Comparison of ENCODE assay signal across 27 cellular contexts in the genomic region with DNA sequence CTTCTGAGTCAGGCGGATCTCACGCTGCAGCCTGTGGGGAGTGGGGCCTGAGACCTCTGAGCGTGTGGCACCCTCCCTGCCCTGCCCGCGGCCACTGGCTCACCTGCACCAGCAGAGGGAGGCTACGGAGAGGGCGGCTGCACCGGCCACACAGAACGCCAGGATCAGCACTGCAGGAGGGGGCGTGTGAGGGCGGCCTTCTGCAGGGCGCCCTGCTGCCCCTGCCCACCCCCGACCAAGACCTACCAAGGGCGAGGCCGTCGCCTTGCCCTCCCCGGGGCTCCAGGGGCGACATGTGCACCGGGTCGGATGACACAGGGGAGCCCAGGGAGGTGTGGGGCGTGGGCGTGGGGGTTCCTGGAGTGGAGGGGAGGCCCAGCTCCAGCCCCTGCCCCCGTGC. TPM values are rescaled to one million over a fixed set of nuclear protein-coding genes. Genes with fewer than 3 reads are reported as not detected.
"Had no signal": no experiment of that assay in that cellular context is flagged by ENCODE, and none has a peak within 500 bp of the region (broad histone marks: within the 10 kb centered on the region; RNA-seq: fewer than 3 reads in every experiment).

No MANE protein-coding gene starts in this region.

- FAIRE-seq: astrocyte, bronchial epithelial cell, endometrium had no signal

- H3K27me3 Mint-ChIP-seq: central memory CD8-positive, alpha-beta T cell had no signal

- H3K27me3 ChIP-seq: gastrocnemius medialis, tibial nerve, uterus had no signal

- H3K4me3 ChIP-seq: gastrocnemius medialis, uterus had no signal

- H3K36me3 ChIP-seq: uterus had no signal

- H3K27ac ChIP-seq: epithelial cell of prostate, gastrocnemius medialis, tibial nerve, uterus had no signal

- DNase-seq: activated CD4-positive, alpha-beta memory T cell treated with anti-CD3 and anti-CD28 coated beads, Interleukin-2, amount 10 ng/mL, durations not matched to agents 7 days and 5 days; activated CD4-positive, alpha-beta T cell treated with anti-CD3 and anti-CD28 coated beads for 1 hour; activated CD4-positive, alpha-beta T cell treated with anti-CD3 and anti-CD28 coated beads, Interleukin-2, amount 10 ng/mL, durations not matched to agents 7 days and 5 days; activated CD8-positive, alpha-beta memory T cell treated with anti-CD3 and anti-CD28 coated beads, Interleukin-2, amount 50 U/mL, for 48 hours; activated gamma-delta T cell; activated naive CD4-positive, alpha-beta T cell treated with anti-CD3 and anti-CD28 coated beads, Interleukin-2, amount 10 ng/mL, durations not matched to agents 7 days and 5 days; activated naive CD8-positive, alpha-beta T cell treated with anti-CD3 and anti-CD28 coated beads, Interleukin-2, amount 10 ng/mL, durations not matched to agents 7 days and 5 days; activated T-cell treated with anti-CD3 and anti-CD28 coated beads, Interleukin-2, amount 50 U/mL, for 24 hours; gastrocnemius medialis; glutamatergic neuron; islet precursor cell; left ventricle myocardium superior; midbrain; naive thymus-derived CD4-positive, alpha-beta T cell; stimulated activated CD4-positive, alpha-beta T cell treated with anti-CD3 and anti-CD28 coated beads, Interleukin-4, amount 100 ng/mL, for 1 hour; T-helper 2 cell; uterus had no signal

- H3K36me3 Mint-ChIP-seq: activated naive CD8-positive, alpha-beta T cell treated with anti-CD3 and anti-CD28 coated beads, Interleukin-2, amount 10 ng/mL, durations not matched to agents 7 days and 5 days; naive thymus-derived CD4-positive, alpha-beta T cell had no signal

- H3K9me3 ChIP-seq: gastrocnemius medialis, tibial nerve, uterus had no signal

- H3K27ac Mint-ChIP-seq: activated CD4-positive, alpha-beta memory T cell treated with anti-CD3 and anti-CD28 coated beads, Interleukin-2, amount 10 ng/mL, durations not matched to agents 7 days and 5 days; activated CD4-positive, alpha-beta T cell treated with anti-CD3 and anti-CD28 coated beads, Interleukin-2, amount 10 ng/mL, durations not matched to agents 7 days and 5 days; activated naive CD4-positive, alpha-beta T cell treated with anti-CD3 and anti-CD28 coated beads, Interleukin-2, amount 10 ng/mL, durations not matched to agents 7 days and 5 days; activated naive CD8-positive, alpha-beta T cell treated with anti-CD3 and anti-CD28 coated beads, Interleukin-2, amount 10 ng/mL, durations not matched to agents 7 days and 5 days; activated T-cell treated with anti-CD3 and anti-CD28 coated beads, Interleukin-2, amount 50 U/mL, for 24 hours; dendritic cell treated with granulocyte-macrophage colony-stimulating factor and Interleukin-4, amounts not matched to agents 40 ng/mL and 50 ng/mL, for 4 days; naive thymus-derived CD4-positive, alpha-beta T cell; WTC11 had no signal

- H3K4me1 ChIP-seq: uterus had no signal

- H3K9me3 Mint-ChIP-seq: activated CD4-positive, alpha-beta memory T cell treated with anti-CD3 and anti-CD28 coated beads, Interleukin-2, amount 10 ng/mL, durations not matched to agents 7 days and 5 days; activated CD4-positive, alpha-beta T cell treated with anti-CD3 and anti-CD28 coated beads, Interleukin-2, amount 10 ng/mL, durations not matched to agents 7 days and 5 days; activated naive CD4-positive, alpha-beta T cell treated with anti-CD3 and anti-CD28 coated beads, Interleukin-2, amount 10 ng/mL, durations not matched to agents 7 days and 5 days; activated naive CD8-positive, alpha-beta T cell treated with anti-CD3 and anti-CD28 coated beads, Interleukin-2, amount 10 ng/mL, durations not matched to agents 7 days and 5 days; activated T-cell treated with anti-CD3 and anti-CD28 coated beads, Interleukin-2, amount 50 U/mL, for 24 hours; central memory CD8-positive, alpha-beta T cell; dendritic cell treated with granulocyte-macrophage colony-stimulating factor and Interleukin-4, amounts not matched to agents 40 ng/mL and 50 ng/mL, for 4 days; naive thymus-derived CD4-positive, alpha-beta T cell; neural crest cell; WTC11 had no signal

- ATAC-seq: gastrocnemius medialis; left ventricle myocardium superior; naive thymus-derived CD4-positive, alpha-beta T cell; right cardiac atrium; WTC11 had no signal

- H3K4me3 Mint-ChIP-seq: activated CD4-positive, alpha-beta memory T cell treated with anti-CD3 and anti-CD28 coated beads, Interleukin-2, amount 10 ng/mL, durations not matched to agents 7 days and 5 days; activated CD4-positive, alpha-beta T cell treated with anti-CD3 and anti-CD28 coated beads, Interleukin-2, amount 10 ng/mL, durations not matched to agents 7 days and 5 days; activated naive CD4-positive, alpha-beta T cell treated with anti-CD3 and anti-CD28 coated beads, Interleukin-2, amount 10 ng/mL, durations not matched to agents 7 days and 5 days; activated naive CD8-positive, alpha-beta T cell treated with anti-CD3 and anti-CD28 coated beads, Interleukin-2, amount 10 ng/mL, durations not matched to agents 7 days and 5 days; activated T-cell treated with anti-CD3 and anti-CD28 coated beads, Interleukin-2, amount 50 U/mL, for 24 hours; central memory CD8-positive, alpha-beta T cell; dendritic cell treated with granulocyte-macrophage colony-stimulating factor and Interleukin-4, amounts not matched to agents 40 ng/mL and 50 ng/mL, for 4 days; naive thymus-derived CD4-positive, alpha-beta T cell; neural crest cell; WTC11 had no signal

RNA-seq across cellular contexts. Expression of a gene that starts 13.3 kb away (rescaled TPM):
- polyA plus RNA-seq: naive thymus-derived CD4-positive, alpha-beta T cell had no signal
